ENCODE assay signal across 9 cellular contexts in the genomic region with DNA sequence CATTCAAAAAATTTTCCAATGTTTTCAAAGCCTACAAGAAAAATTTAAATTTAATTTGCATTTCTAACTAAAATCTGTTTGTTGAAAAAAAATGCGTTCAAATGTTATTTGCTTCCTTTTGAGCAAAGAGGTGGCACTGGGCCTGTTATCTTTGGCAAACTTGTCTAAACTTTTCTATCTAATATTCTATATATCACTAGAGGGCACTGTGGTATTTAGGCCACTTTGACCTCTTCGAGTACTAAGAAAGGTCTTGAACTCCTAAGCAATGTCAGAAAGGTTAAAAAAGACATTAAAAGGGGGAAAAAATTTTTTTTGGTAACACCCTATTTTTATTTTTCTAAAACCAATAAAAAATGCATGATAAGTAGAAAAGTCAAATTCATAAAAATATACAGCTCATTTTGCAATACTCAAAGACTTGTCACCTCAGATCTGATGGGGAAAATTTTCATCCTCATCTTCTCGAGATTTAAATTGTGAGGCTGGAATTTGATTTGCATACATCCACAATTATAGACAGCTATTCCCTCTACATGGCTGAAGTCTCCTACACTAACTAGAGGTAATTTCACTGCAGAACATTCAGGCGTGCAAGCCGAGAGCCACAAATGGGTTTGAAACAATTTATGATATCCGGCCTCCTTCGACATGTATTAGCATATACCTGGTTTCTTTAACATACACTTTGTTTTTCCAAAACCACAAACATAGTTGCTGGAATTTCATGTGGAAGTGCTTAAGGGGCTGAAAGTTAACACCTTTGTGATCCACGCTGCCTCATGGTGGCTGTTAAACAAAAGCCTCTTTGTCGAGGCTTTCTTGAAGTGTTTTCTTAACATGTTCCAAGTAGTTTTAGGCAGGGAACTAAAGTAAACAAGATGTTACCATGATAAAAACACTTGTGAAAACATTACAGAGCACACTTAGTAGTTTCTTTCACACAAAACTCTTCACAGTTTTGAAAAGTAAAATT.
DNase-seq lines count a peak whose midpoint lies in the region; ATAC-seq and TF ChIP-seq lines count a peak whose summit lies in the region.
"Had no signal": no experiment of that assay in that cellular context is flagged by ENCODE, and none has a peak within 500 bp of the region (broad histone marks: within the 10 kb centered on the region; RNA-seq: fewer than 3 reads in every experiment).

No MANE protein-coding gene starts in this region.

- H3K36me3 Mint-ChIP-seq in activated CD4-positive, alpha-beta T cell treated with anti-CD3 and anti-CD28 coated beads, Interleukin-2, amount 10 ng/mL, durations not matched to agents 24 days and 14 days (ENCODE audit: low read depth) = peaks cover 24% of the 10 kb centered on the region
- H3K36me3 Mint-ChIP-seq in activated naive CD4-positive, alpha-beta T cell treated with anti-CD3 and anti-CD28 coated beads, Interleukin-2, amount 50 U/mL, for 72 hours = peaks cover 4 to 10% of the 10 kb centered on the region in 2 donors
- peaks cover 14 to 27% of the 10 kb centered on the region in 2 donors for H3K36me3 Mint-ChIP-seq in stimulated activated naive B cell treated with anti-CD40 and anti-IgM and Interleukin-4, amounts not matched to agents 10 μg/mL and 1 μg/mL and 100 μg/mL, for 72 hours

- H3K4me3 Mint-ChIP-seq in activated CD4-positive, alpha-beta T cell treated with anti-CD3 and anti-CD28 coated beads, Interleukin-2, amount 10 ng/mL, durations not matched to agents 24 days and 14 days = no peak overlapping the region
- H3K4me3 Mint-ChIP-seq in stimulated activated naive B cell treated with anti-CD40 and anti-IgM and Interleukin-4, amounts not matched to agents 10 μg/mL and 1 μg/mL and 100 μg/mL, for 72 hours = no peak overlapping the region
- H3K4me3 Mint-ChIP-seq: central memory CD8-positive, alpha-beta T cell had no signal

- intact Hi-C loops in activated CD4-positive, alpha-beta T cell treated with anti-CD3 and anti-CD28 coated beads, Interleukin-2, amount 10 ng/mL, durations not matched to agents 24 days and 14 days (cut with micrococcal nuclease) = loop anchor here (2.0 to 5.0 kb wide), 2 partner anchors 20 to 505 kb away; no protein-coding TSS in a partner anchor

- no peaks in the 10 kb centered on the region for H3K27me3 Mint-ChIP-seq in activated CD4-positive, alpha-beta T cell treated with anti-CD3 and anti-CD28 coated beads, Interleukin-2, amount 10 ng/mL, durations not matched to agents 24 days and 14 days
- H3K27me3 Mint-ChIP-seq in stimulated activated naive B cell treated with anti-CD40 and anti-IgM and Interleukin-4, amounts not matched to agents 10 μg/mL and 1 μg/mL and 100 μg/mL, for 72 hours = no peaks in the 10 kb centered on the region
- H3K27me3 Mint-ChIP-seq: central memory CD8-positive, alpha-beta T cell had no signal

- no peaks in the 10 kb centered on the region for H3K9me3 ChIP-seq in hepatocyte (ENCODE audit: low read depth)

- 56% methylated on average over 9 of the region's 9 CpGs for WGBS in hepatocyte (ENCODE audit: low lambda C conversion rate, missing lambda C conversion rate)

- H2AFZ ChIP-seq in hepatocyte = no peak overlapping the region

- H3K4me1 ChIP-seq in hepatocyte (ENCODE audit: insufficient read depth) = peaks cover 9% of the 10 kb centered on the region

- peaks cover 54% of the 10 kb centered on the region for H3K4me1 Mint-ChIP-seq in activated CD4-positive, alpha-beta T cell treated with anti-CD3 and anti-CD28 coated beads, Interleukin-2, amount 10 ng/mL, durations not matched to agents 24 days and 14 days
- peaks cover 30 to 73% of the 10 kb centered on the region in 2 donors for H3K4me1 Mint-ChIP-seq in stimulated activated naive B cell treated with anti-CD40 and anti-IgM and Interleukin-4, amounts not matched to agents 10 μg/mL and 1 μg/mL and 100 μg/mL, for 72 hours

- no peaks in the 10 kb centered on the region for H3K36me3 ChIP-seq in hepatocyte (replicated peaks; ENCODE audit: insufficient read depth, low read depth)

- ATAC-seq in activated naive CD4-positive, alpha-beta T cell treated with anti-CD3 and anti-CD28 coated beads, Interleukin-2, amount 50 U/mL, for 72 hours = no peak
- no peak for ATAC-seq in stimulated activated naive B cell treated with anti-CD40 and anti-IgM and Interleukin-4, amounts not matched to agents 10 μg/mL and 1 μg/mL and 100 μg/mL, for 72 hours (replicated peaks)
- no peak for ATAC-seq in GM18870 (IDR thresholded peaks at IDR 0.05; ENCODE audit: unreplicated experiment)

- H3K4me2 ChIP-seq in hepatocyte = no peak overlapping the region

- H3K27me3 ChIP-seq in hepatocyte = no peaks in the 10 kb centered on the region

- TF ChIP-seq CTCF in LNCaP clone FGC (IDR thresholded peaks at IDR 0.05; ENCODE audit: control insufficient read depth, extremely low read depth, insufficient read depth) (peak; percentile 37), hepatocyte (IDR thresholded peaks at IDR 0.05; ENCODE audit: poor library complexity) (peak; percentile 58)

- H3K9me2 ChIP-seq in hepatocyte (replicated peaks; ENCODE audit: insufficient read depth) = no peaks in the 10 kb centered on the region

- no peak for DNase-seq in activated CD4-positive, alpha-beta T cell treated with anti-CD3 and anti-CD28 coated beads, Interleukin-2, amount 10 ng/mL, durations not matched to agents 24 days and 14 days
- no peak for DNase-seq in activated CD4-positive, alpha-beta T cell treated with anti-CD3 and anti-CD28 coated beads, Interleukin-2, amount 50 U/mL, for 4 hours
- DNase-seq in LNCaP clone FGC (ENCODE audit: low read depth) (no peak), hepatocyte (ENCODE audit: low spot score) (peak; percentile 17), C1 segment of cervical spinal cord (lab: John Stamatoyannopoulos, UW) (no peak)
- no peak for DNase-seq in activated naive CD4-positive, alpha-beta T cell treated with anti-CD3 and anti-CD28 coated beads, Interleukin-2, amount 50 U/mL, for 72 hours (ENCODE audit: low spot score in 2 of 2)
- DNase-seq in stimulated activated naive B cell treated with anti-CD40 and anti-IgM and Interleukin-4, amounts not matched to agents 10 μg/mL and 1 μg/mL and 100 μg/mL, for 72 hours = no peak

- no peaks in the 10 kb centered on the region for H3K9me3 Mint-ChIP-seq in activated CD4-positive, alpha-beta T cell treated with anti-CD3 and anti-CD28 coated beads, Interleukin-2, amount 10 ng/mL, durations not matched to agents 24 days and 14 days
- H3K9me3 Mint-ChIP-seq in activated naive CD4-positive, alpha-beta T cell treated with anti-CD3 and anti-CD28 coated beads, Interleukin-2, amount 50 U/mL, for 72 hours = no peaks in the 10 kb centered on the region
- H3K9me3 Mint-ChIP-seq in stimulated activated naive B cell treated with anti-CD40 and anti-IgM and Interleukin-4, amounts not matched to agents 10 μg/mL and 1 μg/mL and 100 μg/mL, for 72 hours = no peaks in the 10 kb centered on the region
- H3K9me3 Mint-ChIP-seq: central memory CD8-positive, alpha-beta T cell had no signal

- peaks cover 83% of the 10 kb centered on the region for H3K79me2 ChIP-seq in hepatocyte

- peak overlapping the region; percentile 62 for H3K27ac ChIP-seq in hepatocyte

- no peaks in the 10 kb centered on the region for H4K20me1 ChIP-seq in hepatocyte (ENCODE audit: insufficient read depth, poor library complexity, severe bottlenecking)

- H3K4me3 ChIP-seq in LNCaP clone FGC (ENCODE audit: low read depth, low read length) (no peak overlapping the region), hepatocyte (no peak overlapping the region)

- peak overlapping the region; percentile 12 for H3K27ac Mint-ChIP-seq in activated CD4-positive, alpha-beta T cell treated with anti-CD3 and anti-CD28 coated beads, Interleukin-2, amount 10 ng/mL, durations not matched to agents 24 days and 14 days
- peak overlapping the region; percentile 46 to 86 for H3K27ac Mint-ChIP-seq in activated naive CD4-positive, alpha-beta T cell treated with anti-CD3 and anti-CD28 coated beads, Interleukin-2, amount 50 U/mL, for 72 hours
- H3K27ac Mint-ChIP-seq in stimulated activated naive B cell treated with anti-CD40 and anti-IgM and Interleukin-4, amounts not matched to agents 10 μg/mL and 1 μg/mL and 100 μg/mL, for 72 hours = peak overlapping the region; percentile 39

Comparison
In these comparisons a context has a peak if more than half of its experiments do, and no peak if none do; other contexts are left out.
1. H3K27ac Mint-ChIP-seq: peak in every context shown above with its lines; median percentile 66 in activated naive CD4-positive, alpha-beta T cell treated with anti-CD3 and anti-CD28 coated beads, Interleukin-2, amount 50 U/mL, for 72 hours; 39 in stimulated activated naive B cell treated with anti-CD40 and anti-IgM and Interleukin-4, amounts not matched to agents 10 μg/mL and 1 μg/mL and 100 μg/mL, for 72 hours; 12 in activated CD4-positive, alpha-beta T cell treated with anti-CD3 and anti-CD28 coated beads, Interleukin-2, amount 10 ng/mL, durations not matched to agents 24 days and 14 days.